ENCODE assay signal across 8 cellular contexts in the genomic region with DNA sequence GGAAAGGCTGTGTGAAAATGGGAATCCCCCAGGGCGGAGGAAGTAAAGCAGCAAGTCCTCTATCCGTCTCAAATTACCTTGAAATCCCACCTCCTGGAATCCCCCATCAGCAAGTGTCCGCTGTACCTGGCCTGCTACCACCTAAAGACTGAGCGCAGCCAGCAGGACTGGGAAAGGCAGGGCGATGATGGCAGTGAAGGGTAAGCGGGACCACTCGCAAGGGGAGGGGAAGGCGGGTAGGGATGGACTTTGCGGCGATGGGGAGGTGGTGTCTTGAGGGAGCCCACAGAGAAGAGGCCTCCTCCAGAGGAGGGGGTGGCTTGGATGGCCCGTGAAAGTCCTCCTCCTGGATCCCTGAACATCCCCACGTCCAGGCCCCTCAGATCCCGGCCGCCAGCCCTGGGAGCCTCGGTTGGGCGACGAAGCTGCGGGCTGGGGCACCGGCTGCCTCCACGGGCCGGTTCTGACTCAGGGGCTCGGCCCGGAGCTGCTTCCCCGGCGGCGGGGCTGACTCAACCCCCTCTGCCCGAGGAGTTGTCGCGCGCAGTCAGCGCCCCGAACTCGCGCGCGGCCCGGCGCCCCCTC. TPM values are rescaled to one million over a fixed set of nuclear protein-coding genes. Genes with fewer than 3 reads are reported as not detected.
DNase-seq lines count a peak whose midpoint lies in the region; ATAC-seq and TF ChIP-seq lines count a peak whose summit lies in the region.

No MANE protein-coding gene starts in this region.

- TF ChIP-seq CTCF in GM10266 (IDR thresholded peaks at IDR 0.05; ENCODE audit: control insufficient read depth, insufficient read depth, low read depth, missing control alignments) (no peak), chondrocyte (IDR thresholded peaks at IDR 0.05) (no peak), CD14-positive monocyte (IDR thresholded peaks at IDR 0.05) (no peak)

- H3K27me3 Mint-ChIP-seq in chondrocyte (ENCODE audit: low read depth) (no peaks in the 10 kb centered on the region), CD14-positive monocyte (ENCODE audit: low read depth in 3 of 3) (peaks cover 49 to 82% (median 64%) of the 10 kb centered on the region in 3 donors)

- H3K36me3 Mint-ChIP-seq in chondrocyte (ENCODE audit: low read depth) (peaks cover 14% of the 10 kb centered on the region), CD14-positive monocyte (peaks cover 4 to 6% of the 10 kb centered on the region in 2 donors)

- H3K27ac ChIP-seq in layer of hippocampus (ENCODE audit: low read depth, low read length) (peak overlapping the region; percentile 85), subcutaneous abdominal adipose tissue (ENCODE audit: low read depth, low read length) (peak overlapping the region; percentile 94)

- H3K9me3 Mint-ChIP-seq in chondrocyte (ENCODE audit: low read depth) = no peaks in the 10 kb centered on the region
- peaks cover 0 to 10% (median 2%) of the 10 kb centered on the region in 7 donors for H3K9me3 Mint-ChIP-seq in CD14-positive monocyte

- H3K4me3 Mint-ChIP-seq in chondrocyte (ENCODE audit: unreplicated experiment) (peak overlapping the region; percentile 90), CD14-positive monocyte (peak overlapping the region in 1 of 2 donors; percentile 69)

- H3K36me3 ChIP-seq in subcutaneous abdominal adipose tissue (ENCODE audit: control insufficient read depth in 5 of 5, insufficient read depth in 5 of 5, low read length in 5 of 5) = peaks cover 0 to 10% (median 7%) of the 10 kb centered on the region in 5 donors

- H3K27me3 ChIP-seq in layer of hippocampus (ENCODE audit: control insufficient read depth, insufficient read depth, low read length) = no peaks in the 10 kb centered on the region
- peaks cover 0 to 2% (median 0%) of the 10 kb centered on the region in 5 donors for H3K27me3 ChIP-seq in subcutaneous abdominal adipose tissue (ENCODE audit: control insufficient read depth in 5 of 5, insufficient read depth in 4 of 5, low read length in 5 of 5)

- H3K9ac ChIP-seq in subcutaneous abdominal adipose tissue (ENCODE audit: low read length in 5 of 5) = peak overlapping the region; percentile 40 to 94 (median 84)

- peaks cover 76% of the 10 kb centered on the region for H3K4me1 Mint-ChIP-seq in chondrocyte (ENCODE audit: low read depth)
- peaks cover 4% of the 10 kb centered on the region for H3K4me1 Mint-ChIP-seq in CD14-positive monocyte

- intact Hi-C loops in CD14-positive monocyte (cut with micrococcal nuclease) = no loop called here

- DNase-seq in GM10266 (ENCODE audit: extremely low spot score) = peak; percentile 66
- DNase-seq in NCI-H2227 treated with DMSO at 0.1 percent for 48 hours (lab: John Stamatoyannopoulos, UW) = peak; percentile 14
- DNase-seq in chondrocyte (ENCODE audit: low spot score) = no peak
- DNase-seq in CD14-positive monocyte (ENCODE audit: low spot score) = no peak

- H3K9me3 ChIP-seq in subcutaneous abdominal adipose tissue (ENCODE audit: control insufficient read depth in 5 of 5, low read length in 5 of 5) = no peaks in the 10 kb centered on the region

- ATAC-seq in GM18502 (IDR thresholded peaks at IDR 0.05; ENCODE audit: poor library complexity, unreplicated experiment) (no peak), HG02798 (IDR thresholded peaks at IDR 0.05; ENCODE audit: poor library complexity, unreplicated experiment) (no peak)

- H3K27ac Mint-ChIP-seq in chondrocyte (ENCODE audit: unreplicated experiment) (peak overlapping the region; percentile 96), CD14-positive monocyte (peak overlapping the region in 1 of 7 donors; percentile 8)

- peaks cover 11 to 67% (median 55%) of the 10 kb centered on the region in 5 donors for H3K4me1 ChIP-seq in subcutaneous abdominal adipose tissue (ENCODE audit: control insufficient read depth in 5 of 5, insufficient read depth in 5 of 5, low read length in 5 of 5)

- peak overlapping the region; percentile 84 to 99 (median 89) for H3K4me3 ChIP-seq in subcutaneous abdominal adipose tissue (ENCODE audit: low read depth in 1 of 5, low read length in 5 of 5)

RNA-seq across cellular contexts. Expression of gene LARP6, which starts 0.6 kb away (rescaled TPM):
- total RNA-seq in chondrocyte = 79.4 to 138 TPM (median 135 TPM) in 3 replicates
- not detected for polyA plus RNA-seq in CD14-positive monocyte

RNA-seq across cellular contexts. Expression of gene THAP10, which starts 38.9 kb away (rescaled TPM):
- 1.8 to 2.3 TPM (median 2.2 TPM) in 3 replicates for total RNA-seq in chondrocyte
- polyA plus RNA-seq in CD14-positive monocyte = under 1 TPM; 0.12 to 0.30 TPM

RNA-seq across cellular contexts. Expression of gene LRRC49, which starts 39.3 kb away (rescaled TPM):
- total RNA-seq in chondrocyte = 4.9 to 8.8 TPM (median 6.4 TPM) in 3 replicates
- under 1 TPM; 0.24 to 0.51 TPM for polyA plus RNA-seq in CD14-positive monocyte

Comparison
In these comparisons a context has a peak if more than half of its experiments do, and no peak if none do; other contexts are left out.
1. DNase-seq: peak in GM10266 (single experiment) and NCI-H2227 treated with DMSO at 0.1 percent for 48 hours (single experiment); none in chondrocyte (single experiment) and CD14-positive monocyte (single experiment).